Comparison of ENCODE assay signal across 1 cellular context in genomic region chr9:34459356-34459755, GRCh38.
TF ChIP-seq lines count a peak whose summit lies in the region.

No MANE protein-coding gene starts in this region.

TF ChIP-seq in GM23338, 12 proteins besides CTCF, POLR2A, EP300 and RAD21 (continued from another document):
- no peak for TF ChIP-seq EZH2 (IDR thresholded peaks at IDR 0.05; ENCODE audit: low read depth, unreplicated experiment)
- TF ChIP-seq EZH2phosphoT487 (IDR thresholded peaks at IDR 0.05; ENCODE audit: unreplicated experiment), result no peak
- TF ChIP-seq ZNF114 (CRISPR knock-in tag; IDR thresholded peaks at IDR 0.05), result no peak
- no peak for TF ChIP-seq POLR2AphosphoS5 (IDR thresholded peaks at IDR 0.05; ENCODE audit: low read depth)
- TF ChIP-seq ETS1 (IDR thresholded peaks at IDR 0.05), result no peak
- no peak for TF ChIP-seq NANOG (IDR thresholded peaks at IDR 0.05; ENCODE audit: borderline replicate concordance)
- no peak for TF ChIP-seq CREB1 (CRISPR knock-in tag; IDR thresholded peaks at IDR 0.05; ENCODE audit: low read depth)
- TF ChIP-seq JUNB (IDR thresholded peaks at IDR 0.05; ENCODE audit: unreplicated experiment), result no peak
- TF ChIP-seq ZNF462 (CRISPR knock-in tag; IDR thresholded peaks at IDR 0.05), result no peak
- TF ChIP-seq REST (IDR thresholded peaks at IDR 0.05; ENCODE audit: unreplicated experiment), result no peak
- no peak for TF ChIP-seq ZNF331 (CRISPR knock-in tag; IDR thresholded peaks at IDR 0.05; ENCODE audit: low read depth)
